In genomic region chr1:156115514-156116374, GRCh38 we compare ENCODE assay signal across 8 cellular contexts. TPM values are rescaled to one million over a fixed set of nuclear protein-coding genes. Genes with fewer than 3 reads are reported as not detected.
DNase-seq lines count a peak whose midpoint lies in the region; ATAC-seq and TF ChIP-seq lines count a peak whose summit lies in the region.

No MANE protein-coding gene starts in this region.

- H3K27ac ChIP-seq in Panc1 (ENCODE audit: low read length): peak overlapping the region; percentile 96
- peak overlapping the region; percentile 96 for H3K27ac ChIP-seq in cingulate gyrus (ENCODE audit: low read depth, low read length)
- H3K27ac ChIP-seq in left lung: peak overlapping the region; percentile 95 to 96
- peak overlapping the region; percentile 97 for H3K27ac ChIP-seq in subcutaneous abdominal adipose tissue (ENCODE audit: low read depth, low read length)

- peak overlapping the region; percentile 97 to 100 (median 100) for H3K9ac ChIP-seq in subcutaneous abdominal adipose tissue (ENCODE audit: low read length in 5 of 5)

- POLR2A ChIA-PET in Panc1 (lab: Charles Lee): interaction anchor here (1.0 to 2.4 kb wide), 2 partner anchors 9 to 12 kb away, joined by 3 to 12 read pairs; no protein-coding TSS in a partner anchor

- H3K27me3 ChIP-seq in Panc1 (ENCODE audit: control insufficient read depth, insufficient read depth, low read length) (no peaks in the 10 kb centered on the region), left lung (peaks cover 0 to 73% of the 10 kb centered on the region in 2 donors), subcutaneous abdominal adipose tissue (ENCODE audit: control insufficient read depth in 5 of 5, insufficient read depth in 4 of 5, low read length in 5 of 5) (no peaks in the 10 kb centered on the region)

- H3K36me3 ChIP-seq in Panc1 (ENCODE audit: control insufficient read depth, insufficient read depth, low read length) (peaks cover 8% of the 10 kb centered on the region), left lung (peaks cover 0 to 2% of the 10 kb centered on the region in 2 donors), subcutaneous abdominal adipose tissue (ENCODE audit: control insufficient read depth in 5 of 5, insufficient read depth in 5 of 5, low read length in 5 of 5) (peaks cover 0 to 29% (median 21%) of the 10 kb centered on the region in 5 donors)

- TSS peak; percentile 68 for BruUV-seq in Panc1 (replicated peaks; lab: Mats Ljungman, UMichigan)

- intact Hi-C loops in Panc1 (cut with micrococcal nuclease; ENCODE audit: unreplicated experiment): loop anchor here (2.0 kb wide), 1 partner anchor 47 kb away; no protein-coding TSS in a partner anchor
- intact Hi-C loops in left lung (cut with DNase I): no loop called here

- in situ Hi-C loops in Panc1 (cut with HindIII; ENCODE audit: low pct_unique_long_range_greater_than_20kb, low sequenced_read_pairs): no loop called here

- H3K4me3 ChIP-seq in Panc1 (ENCODE audit: low read depth in 2 of 2, low read length in 2 of 2) (peak overlapping the region; percentile 78 to 99), left lung (peak overlapping the region; percentile 90 to 100), subcutaneous abdominal adipose tissue (ENCODE audit: low read depth in 1 of 5, low read length in 5 of 5) (peak overlapping the region; percentile 97 to 100 (median 100))

- no peaks in the 10 kb centered on the region for H3K9me3 ChIP-seq in Panc1 (ENCODE audit: control insufficient read depth, insufficient read depth, low read depth, low read length)
- no peaks in the 10 kb centered on the region for H3K9me3 ChIP-seq in left lung
- H3K9me3 ChIP-seq in subcutaneous abdominal adipose tissue (ENCODE audit: control insufficient read depth in 5 of 5, low read length in 5 of 5): no peaks in the 10 kb centered on the region

- peaks cover 54% of the 10 kb centered on the region for H3K4me1 ChIP-seq in Panc1 (ENCODE audit: control insufficient read depth, insufficient read depth, low read length)
- peaks cover 45 to 76% of the 10 kb centered on the region in 2 donors for H3K4me1 ChIP-seq in left lung
- H3K4me1 ChIP-seq in subcutaneous abdominal adipose tissue (ENCODE audit: control insufficient read depth in 5 of 5, insufficient read depth in 5 of 5, low read length in 5 of 5): peaks cover 12 to 76% (median 62%) of the 10 kb centered on the region in 5 donors

- CTCF ChIA-PET in Panc1 (lab: Charles Lee): interaction anchor here (0.5 to 1.2 kb wide), 2 partner anchors 13 to 26 kb away, joined by 4 to 7 read pairs; no protein-coding TSS in a partner anchor

- no peak for TF ChIP-seq CTCF in Panc1 (IDR thresholded peaks at IDR 0.05)
- TF ChIP-seq CTCF in left lung (IDR thresholded peaks at IDR 0.05): no peak

- peak; percentile 41 for DNase-seq in NCI-H510A treated with DMSO at 0.1 percent for 48 hours (lab: John Stamatoyannopoulos, UW)
- DNase-seq in NCI-H510A (lab: John Stamatoyannopoulos, UW): no peak
- no peak for DNase-seq in Panc1 (ENCODE audit: low read depth, low spot score)
- peak; percentile 67 to 82 for DNase-seq in left lung
- DNase-seq in NOMO-1 treated with DMSO at 0.1 percent for 48 hours (lab: John Stamatoyannopoulos, UW; ENCODE audit: unreplicated experiment): no peak
- DNase-seq in NCI-H2171 (lab: John Stamatoyannopoulos, UW): no peak

- ATAC-seq in Panc1 (peak; percentile 24), left lung (peak; percentile 22)

RNA-seq across cellular contexts. Expression of gene LMNA, which starts 1.2 kb away (rescaled TPM):
- total RNA-seq in Panc1 (2021; ENCODE audit: unreplicated experiment): 691 TPM
- polyA plus RNA-seq in Panc1 (2012; ENCODE audit: insufficient read length): 726 TPM
- 100 to 1,000 TPM; 425 to 437 TPM for total RNA-seq in left lung

RNA-seq across cellular contexts. Expression of gene MEX3A, which starts 33.5 kb away (rescaled TPM):
- total RNA-seq in Panc1 (2021; ENCODE audit: unreplicated experiment) (15.8 TPM), left lung (1 to 10 TPM in 1 of 2 donors, under 1 TPM in 1; 0.86 to 3.6 TPM)
- 33.1 TPM for polyA plus RNA-seq in Panc1 (2012; ENCODE audit: insufficient read length)

RNA-seq across cellular contexts. Expression of gene SEMA4A, which starts 37.6 kb away (rescaled TPM):
- 0.21 TPM for total RNA-seq in Panc1 (2021; ENCODE audit: unreplicated experiment)
- polyA plus RNA-seq in Panc1 (2012; ENCODE audit: insufficient read length): 0.22 TPM
- 10 to 100 TPM; 25.4 to 41.3 TPM for total RNA-seq in left lung

RNA-seq across cellular contexts. Expression of gene RAB25, which starts 54.8 kb away (rescaled TPM):
- total RNA-seq in Panc1 (2021; ENCODE audit: unreplicated experiment): not detected
- polyA plus RNA-seq in Panc1 (2012; ENCODE audit: insufficient read length): not detected
- 100 to 1,000 TPM in 1 of 2 donors, 10 to 100 TPM in 1; 59.4 to 148 TPM for total RNA-seq in left lung

Comparison
In these comparisons a context has a peak if more than half of its experiments do, and no peak if none do; other contexts are left out.
1. DNase-seq: peak in NCI-H510A treated with DMSO at 0.1 percent for 48 hours (single experiment) and left lung (2 of 2); none in NCI-H510A (single experiment), Panc1 (single experiment), NOMO-1 treated with DMSO at 0.1 percent for 48 hours (single experiment) and NCI-H2171 (single experiment).
2. RNA of gene SEMA4A, which starts 37.6 kb away (total RNA-seq): 25.4 to 41.3 TPM in left lung; 0.21 TPM in Panc1 (single experiment); every median in the first group is over 10 times any median in the second.
3. Peak in every context shown above with its lines, with median percentiles within 50 percentile points of each other: H3K27ac ChIP-seq and H3K4me3 ChIP-seq.